ENCODE assay signal across 1 cellular context in genomic region chr17:43211480-43212402, GRCh38.
TF ChIP-seq lines count a peak whose summit lies in the region.

A gene with protein sequence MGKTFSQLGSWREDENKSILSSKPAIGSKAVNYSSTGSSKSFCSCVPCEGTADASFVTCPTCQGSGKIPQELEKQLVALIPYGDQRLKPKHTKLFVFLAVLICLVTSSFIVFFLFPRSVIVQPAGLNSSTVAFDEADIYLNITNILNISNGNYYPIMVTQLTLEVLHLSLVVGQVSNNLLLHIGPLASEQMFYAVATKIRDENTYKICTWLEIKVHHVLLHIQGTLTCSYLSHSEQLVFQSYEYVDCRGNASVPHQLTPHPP (plus strand): TSS chr17:43211875. CDS start chr17:43213042, 1,167 bp downstream.

TF ChIP-seq in HepG2, 621 proteins besides CTCF, POLR2A, EP300 and RAD21 (continued from another document):
- TF ChIP-seq, protein P1, sequence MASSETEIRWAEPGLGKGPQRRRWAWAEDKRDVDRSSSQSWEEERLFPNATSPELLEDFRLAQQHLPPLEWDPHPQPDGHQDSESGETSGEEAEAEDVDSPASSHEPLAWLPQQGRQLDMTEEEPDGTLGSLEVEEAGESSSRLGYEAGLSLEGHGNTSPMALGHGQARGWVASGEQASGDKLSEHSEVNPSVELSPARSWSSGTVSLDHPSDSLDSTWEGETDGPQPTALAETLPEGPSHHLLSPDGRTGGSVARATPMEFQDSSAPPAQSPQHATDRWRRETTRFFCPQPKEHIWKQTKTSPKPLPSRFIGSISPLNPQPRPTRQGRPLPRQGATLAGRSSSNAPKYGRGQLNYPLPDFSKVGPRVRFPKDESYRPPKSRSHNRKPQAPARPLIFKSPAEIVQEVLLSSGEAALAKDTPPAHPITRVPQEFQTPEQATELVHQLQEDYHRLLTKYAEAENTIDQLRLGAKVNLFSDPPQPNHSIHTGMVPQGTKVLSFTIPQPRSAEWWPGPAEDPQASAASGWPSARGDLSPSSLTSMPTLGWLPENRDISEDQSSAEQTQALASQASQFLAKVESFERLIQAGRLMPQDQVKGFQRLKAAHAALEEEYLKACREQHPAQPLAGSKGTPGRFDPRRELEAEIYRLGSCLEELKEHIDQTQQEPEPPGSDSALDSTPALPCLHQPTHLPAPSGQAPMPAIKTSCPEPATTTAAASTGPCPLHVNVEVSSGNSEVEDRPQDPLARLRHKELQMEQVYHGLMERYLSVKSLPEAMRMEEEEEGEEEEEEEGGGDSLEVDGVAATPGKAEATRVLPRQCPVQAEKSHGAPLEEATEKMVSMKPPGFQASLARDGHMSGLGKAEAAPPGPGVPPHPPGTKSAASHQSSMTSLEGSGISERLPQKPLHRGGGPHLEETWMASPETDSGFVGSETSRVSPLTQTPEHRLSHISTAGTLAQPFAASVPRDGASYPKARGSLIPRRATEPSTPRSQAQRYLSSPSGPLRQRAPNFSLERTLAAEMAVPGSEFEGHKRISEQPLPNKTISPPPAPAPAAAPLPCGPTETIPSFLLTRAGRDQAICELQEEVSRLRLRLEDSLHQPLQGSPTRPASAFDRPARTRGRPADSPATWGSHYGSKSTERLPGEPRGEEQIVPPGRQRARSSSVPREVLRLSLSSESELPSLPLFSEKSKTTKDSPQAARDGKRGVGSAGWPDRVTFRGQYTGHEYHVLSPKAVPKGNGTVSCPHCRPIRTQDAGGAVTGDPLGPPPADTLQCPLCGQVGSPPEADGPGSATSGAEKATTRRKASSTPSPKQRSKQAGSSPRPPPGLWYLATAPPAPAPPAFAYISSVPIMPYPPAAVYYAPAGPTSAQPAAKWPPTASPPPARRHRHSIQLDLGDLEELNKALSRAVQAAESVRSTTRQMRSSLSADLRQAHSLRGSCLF (CRISPR knock-in tag; IDR thresholded peaks at IDR 0.05; ENCODE audit: borderline replicate concordance): peak; percentile 28; the same call in 1 of the 2 replicates
- no peak for TF ChIP-seq RFX1 (IDR thresholded peaks at IDR 0.05)
- TF ChIP-seq, protein P2, sequence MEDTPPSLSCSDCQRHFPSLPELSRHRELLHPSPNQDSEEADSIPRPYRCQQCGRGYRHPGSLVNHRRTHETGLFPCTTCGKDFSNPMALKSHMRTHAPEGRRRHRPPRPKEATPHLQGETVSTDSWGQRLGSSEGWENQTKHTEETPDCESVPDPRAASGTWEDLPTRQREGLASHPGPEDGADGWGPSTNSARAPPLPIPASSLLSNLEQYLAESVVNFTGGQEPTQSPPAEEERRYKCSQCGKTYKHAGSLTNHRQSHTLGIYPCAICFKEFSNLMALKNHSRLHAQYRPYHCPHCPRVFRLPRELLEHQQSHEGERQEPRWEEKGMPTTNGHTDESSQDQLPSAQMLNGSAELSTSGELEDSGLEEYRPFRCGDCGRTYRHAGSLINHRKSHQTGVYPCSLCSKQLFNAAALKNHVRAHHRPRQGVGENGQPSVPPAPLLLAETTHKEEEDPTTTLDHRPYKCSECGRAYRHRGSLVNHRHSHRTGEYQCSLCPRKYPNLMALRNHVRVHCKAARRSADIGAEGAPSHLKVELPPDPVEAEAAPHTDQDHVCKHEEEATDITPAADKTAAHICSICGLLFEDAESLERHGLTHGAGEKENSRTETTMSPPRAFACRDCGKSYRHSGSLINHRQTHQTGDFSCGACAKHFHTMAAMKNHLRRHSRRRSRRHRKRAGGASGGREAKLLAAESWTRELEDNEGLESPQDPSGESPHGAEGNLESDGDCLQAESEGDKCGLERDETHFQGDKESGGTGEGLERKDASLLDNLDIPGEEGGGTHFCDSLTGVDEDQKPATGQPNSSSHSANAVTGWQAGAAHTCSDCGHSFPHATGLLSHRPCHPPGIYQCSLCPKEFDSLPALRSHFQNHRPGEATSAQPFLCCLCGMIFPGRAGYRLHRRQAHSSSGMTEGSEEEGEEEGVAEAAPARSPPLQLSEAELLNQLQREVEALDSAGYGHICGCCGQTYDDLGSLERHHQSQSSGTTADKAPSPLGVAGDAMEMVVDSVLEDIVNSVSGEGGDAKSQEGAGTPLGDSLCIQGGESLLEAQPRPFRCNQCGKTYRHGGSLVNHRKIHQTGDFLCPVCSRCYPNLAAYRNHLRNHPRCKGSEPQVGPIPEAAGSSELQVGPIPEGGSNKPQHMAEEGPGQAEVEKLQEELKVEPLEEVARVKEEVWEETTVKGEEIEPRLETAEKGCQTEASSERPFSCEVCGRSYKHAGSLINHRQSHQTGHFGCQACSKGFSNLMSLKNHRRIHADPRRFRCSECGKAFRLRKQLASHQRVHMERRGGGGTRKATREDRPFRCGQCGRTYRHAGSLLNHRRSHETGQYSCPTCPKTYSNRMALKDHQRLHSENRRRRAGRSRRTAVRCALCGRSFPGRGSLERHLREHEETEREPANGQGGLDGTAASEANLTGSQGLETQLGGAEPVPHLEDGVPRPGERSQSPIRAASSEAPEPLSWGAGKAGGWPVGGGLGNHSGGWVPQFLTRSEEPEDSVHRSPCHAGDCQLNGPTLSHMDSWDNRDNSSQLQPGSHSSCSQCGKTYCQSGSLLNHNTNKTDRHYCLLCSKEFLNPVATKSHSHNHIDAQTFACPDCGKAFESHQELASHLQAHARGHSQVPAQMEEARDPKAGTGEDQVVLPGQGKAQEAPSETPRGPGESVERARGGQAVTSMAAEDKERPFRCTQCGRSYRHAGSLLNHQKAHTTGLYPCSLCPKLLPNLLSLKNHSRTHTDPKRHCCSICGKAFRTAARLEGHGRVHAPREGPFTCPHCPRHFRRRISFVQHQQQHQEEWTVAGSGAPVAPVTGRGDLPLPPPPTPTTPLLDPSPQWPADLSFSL (CRISPR knock-in tag; IDR thresholded peaks at IDR 0.05): no peak
- TF ChIP-seq ZNF225 (CRISPR knock-in tag; IDR thresholded peaks at IDR 0.05): no peak
- no peak for TF ChIP-seq ZNF530 (CRISPR knock-in tag; IDR thresholded peaks at IDR 0.05; ENCODE audit: low read depth)
- no peak for TF ChIP-seq RAD51 (IDR thresholded peaks at IDR 0.05; ENCODE audit: borderline replicate concordance)
- TF ChIP-seq NR3C1 (CRISPR knock-in tag; IDR thresholded peaks at IDR 0.05): no peak
- 0 out of 2 replicates have a peak, but pooled peaks have one; percentile 34 for TF ChIP-seq RORA (CRISPR knock-in tag; IDR thresholded peaks at IDR 0.05)
- peak; percentile 69; the same call in 1 of the 2 replicates for TF ChIP-seq CAMTA2 (CRISPR knock-in tag; IDR thresholded peaks at IDR 0.05; ENCODE audit: borderline replicate concordance)
- TF ChIP-seq FIP1L1 (IDR thresholded peaks at IDR 0.05; ENCODE audit: borderline replicate concordance, insufficient read depth, low read depth, low read length): peak; percentile 50; the same call in 1 of the 2 replicates
